Comparison of ENCODE assay signal across 8 cellular contexts in the genomic region with DNA sequence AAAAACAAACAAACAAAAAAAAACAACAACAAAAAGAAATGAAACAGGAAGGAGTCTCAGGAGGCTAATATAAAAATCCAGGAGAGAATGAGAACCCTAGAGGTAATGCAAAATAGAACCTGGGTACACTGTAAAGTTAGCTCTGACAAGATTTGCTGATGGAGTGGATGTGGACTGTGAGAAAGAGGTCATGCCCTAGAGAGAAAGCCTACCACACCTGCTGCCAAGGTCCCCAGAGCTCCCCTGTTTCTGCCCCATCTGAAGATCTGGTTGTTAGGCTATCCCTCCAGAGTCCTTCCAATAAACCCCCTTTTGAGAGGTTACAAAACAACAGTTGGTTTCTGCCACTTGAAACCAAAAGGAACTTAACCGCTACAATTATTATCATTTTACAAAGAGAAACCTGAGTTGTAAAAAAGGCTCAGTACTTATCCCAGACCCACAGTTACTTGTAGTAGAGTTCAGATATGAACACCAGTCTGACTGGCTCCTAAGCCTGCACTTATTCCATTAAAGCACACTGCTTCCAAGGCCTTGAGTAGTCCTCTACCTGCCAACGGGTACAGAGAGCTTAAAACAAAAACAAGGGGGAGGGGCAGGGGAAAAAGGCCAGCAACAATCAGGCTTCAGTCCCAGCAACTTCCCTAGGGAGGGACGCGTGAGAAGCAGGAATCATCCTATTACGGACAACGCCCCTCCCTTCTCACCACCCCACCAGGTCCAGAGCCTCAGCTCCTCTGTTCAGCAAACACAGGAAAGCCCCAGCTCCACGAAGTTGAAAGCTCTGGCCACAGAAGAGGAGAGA. TPM values are rescaled to one million over a fixed set of nuclear protein-coding genes. Genes with fewer than 3 reads are reported as not detected.
A peak's percentile ranks its signal among the peaks of the same experiment; 100 is the strongest.
DNase-seq lines count a peak whose midpoint lies in the region; ATAC-seq, FAIRE-seq and TF ChIP-seq lines count a peak whose summit lies in the region.

No MANE protein-coding gene starts in this region.

- no peak overlapping the region for H3K4me3 ChIP-seq in gastrocnemius medialis

- H3K27ac ChIP-seq in gastrocnemius medialis, result peak overlapping the region; percentile 4 to 56 (median 14)

- H3K9me3 ChIP-seq in gastrocnemius medialis, result no peaks in the 10 kb centered on the region

- TF ChIP-seq CTCF in gastrocnemius medialis (IDR thresholded peaks at IDR 0.05 in 4 of 5, conservative IDR thresholded peaks at IDR 0.05 in 1 of 5), result no peak

- in situ Hi-C loops in gastrocnemius medialis (cut with MboI; ENCODE audit: low sequenced_read_pairs in 4 of 4), result no loop called here

- ATAC-seq in gastrocnemius medialis (peak in 1 of 2 donors; percentile 65), GM18907 (IDR thresholded peaks at IDR 0.05; ENCODE audit: unreplicated experiment) (no peak)

- peaks cover 9 to 21% of the 10 kb centered on the region in 2 donors for H3K4me1 ChIP-seq in gastrocnemius medialis

- no peak for FAIRE-seq in HTR-8/SVneo (lab: Jason Lieb, UNC)

- H3K36me3 ChIP-seq in gastrocnemius medialis, result no peaks in the 10 kb centered on the region

- intact Hi-C loops in cardiac septum (cut with DNase I) (no loop called here), gastrocnemius medialis (cut with DNase I; ENCODE audit: low total_unique reads) (no loop called here)

- H3K27me3 ChIP-seq in gastrocnemius medialis, result no peaks in the 10 kb centered on the region

- no peak for TF ChIP-seq POLR2A in gastrocnemius medialis (IDR thresholded peaks at IDR 0.05)

- DNase-seq in HT1080 (ENCODE audit: low read depth) (peak; percentile 29), RPMI8226 (peak; percentile 12), cardiac septum (ENCODE audit: low spot score) (peak; percentile 85), gastrocnemius medialis (no peak), SIG-M5 (lab: John Stamatoyannopoulos, UW) (no peak), superior temporal gyrus (ENCODE audit: extremely low spot score) (no peak), HTR-8/SVneo (ENCODE audit: insufficient read length, low spot score) (no peak)

RNA-seq across cellular contexts. Expression of a gene that starts 27.7 kb away (rescaled TPM):
- total RNA-seq in HT1080 (2014; rRNA removed; shearing (Covaris generic)), result 6.6 and 12.2 TPM in 2 replicates
- polyA plus RNA-seq in HT1080 (2015; cell fraction: cytosol; rRNA removed), result 7.1 and 7.7 TPM in 2 replicates
- polyA plus RNA-seq in HT1080 (2015; cell fraction: nucleus; rRNA removed), result 25.4 and 25.5 TPM in 2 replicates
- total RNA-seq in cardiac septum, result 67.8 TPM
- 10 to 100 TPM; 10.4 to 24.6 (median 11.8) TPM for total RNA-seq in gastrocnemius medialis

Comparison
In these comparisons a context has a peak if more than half of its experiments do, and no peak if none do; other contexts are left out.
1. DNase-seq: peak in HT1080 (single experiment), RPMI8226 (single experiment) and cardiac septum (single experiment); none in gastrocnemius medialis (0 of 2), SIG-M5 (single experiment), superior temporal gyrus (single experiment) and HTR-8/SVneo (single experiment).